10 cellular contexts compared by ENCODE assay signal in the genomic region with DNA sequence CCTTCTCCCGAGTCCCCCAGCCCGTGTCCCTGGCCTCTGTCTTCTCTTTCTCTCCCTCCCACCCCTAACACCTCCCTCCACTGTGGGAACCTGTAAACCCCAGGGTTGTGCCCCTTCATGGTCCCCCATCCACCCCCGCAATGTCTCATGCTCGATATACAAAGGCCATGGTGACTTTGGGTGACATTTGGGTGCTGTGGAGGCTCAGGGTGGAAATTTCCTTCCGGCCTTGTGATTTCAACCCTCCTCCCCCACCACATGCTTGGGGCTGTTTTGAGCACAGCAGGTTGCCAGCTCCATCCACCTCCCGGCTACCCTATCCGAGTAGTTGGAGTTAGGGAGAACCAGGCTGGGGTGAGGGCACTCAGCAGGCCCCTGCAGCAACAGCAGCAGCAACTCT. TPM values are rescaled to one million over a fixed set of nuclear protein-coding genes. Genes with fewer than 3 reads are reported as not detected.
DNase-seq lines count a peak whose midpoint lies in the region; ATAC-seq and TF ChIP-seq lines count a peak whose summit lies in the region.
"Had no signal": no experiment of that assay in that cellular context is flagged by ENCODE, and none has a peak within 500 bp of the region (broad histone marks: within the 10 kb centered on the region; RNA-seq: fewer than 3 reads in every experiment).

No MANE protein-coding gene starts in this region.

- peaks cover 0 to 11% (median 5%) of the 10 kb centered on the region in 12 donors for H3K4me1 ChIP-seq in heart left ventricle

- peak overlapping the region; percentile 16 for H3K27ac ChIP-seq in RWPE1
- peak overlapping the region in 1 of 12 donors; percentile 37 for H3K27ac ChIP-seq in heart left ventricle

- no peak for TF ChIP-seq POLR2A in heart left ventricle (IDR thresholded peaks at IDR 0.05)

- H3K36me3 ChIP-seq in heart left ventricle, result peaks cover 0 to 93% (median 43%) of the 10 kb centered on the region in 9 donors

- DNase-seq in RWPE1 (ENCODE audit: low spot score) (no peak), natural killer cell (no peak), NCI-H2171 treated with DMSO at 0.1 percent for 48 hours (lab: John Stamatoyannopoulos, UW) (no peak), DMS 273 (lab: John Stamatoyannopoulos, UW; ENCODE audit: unreplicated experiment) (no peak), heart left ventricle (no peak)
- DNase-seq in activated T-cell treated with anti-CD3 and anti-CD28 coated beads, Interleukin-2, amount 50 U/mL, for 1 hour, result peak; percentile 50
- DNase-seq: NCI-H2029 treated with DMSO at 0.1 percent for 48 hours had no signal

- peaks cover 41 to 59% of the 10 kb centered on the region in 2 donors for H3K4me1 Mint-ChIP-seq in natural killer cell
- H3K4me1 Mint-ChIP-seq in stimulated activated memory B cell treated with anti-CD40 and anti-IgM and Interleukin-4, amounts not matched to agents 10 μg/mL and 1 μg/mL and 100 μg/mL, for 72 hours, result peaks cover 87% of the 10 kb centered on the region

- no peaks in the 10 kb centered on the region for H3K36me3 Mint-ChIP-seq in natural killer cell
- peaks cover 67% of the 10 kb centered on the region for H3K36me3 Mint-ChIP-seq in stimulated activated memory B cell treated with anti-CD40 and anti-IgM and Interleukin-4, amounts not matched to agents 10 μg/mL and 1 μg/mL and 100 μg/mL, for 72 hours

- no peaks in the 10 kb centered on the region for H3K9me3 Mint-ChIP-seq in natural killer cell
- no peaks in the 10 kb centered on the region for H3K9me3 Mint-ChIP-seq in stimulated activated memory B cell treated with anti-CD40 and anti-IgM and Interleukin-4, amounts not matched to agents 10 μg/mL and 1 μg/mL and 100 μg/mL, for 72 hours

- no peak overlapping the region for H3K4me3 Mint-ChIP-seq in natural killer cell
- peak overlapping the region; percentile 75 for H3K4me3 Mint-ChIP-seq in stimulated activated memory B cell treated with anti-CD40 and anti-IgM and Interleukin-4, amounts not matched to agents 10 μg/mL and 1 μg/mL and 100 μg/mL, for 72 hours

- POLR2A ChIA-PET in RWPE1 (lab: Yijun Ruan, JAX; ENCODE audit: low non-redundant PET), result no interaction called here

- no peaks in the 10 kb centered on the region for H3K9me3 ChIP-seq in heart left ventricle

- H3K4me3 ChIP-seq in heart left ventricle, result no peak overlapping the region

- 90 to 95% (median 92%) methylated on average over 5 to 7 of the region's 7 CpGs for WGBS in heart left ventricle, 4 donors

- TF ChIP-seq CTCF in RWPE1 (conservative IDR thresholded peaks at IDR 0.05; ENCODE audit: low read depth) (no peak), natural killer cell (IDR thresholded peaks at IDR 0.05) (no peak), heart left ventricle (IDR thresholded peaks at IDR 0.05) (no peak)

- CTCF ChIA-PET in RWPE1 (lab: Yijun Ruan, JAX), result interaction anchor here (3.0 kb wide), 1 partner anchor 79 kb away, joined by 16 read pairs; no protein-coding TSS in a partner anchor

- H3K27ac Mint-ChIP-seq in natural killer cell, result peak overlapping the region; percentile 86 to 88
- H3K27ac Mint-ChIP-seq in stimulated activated memory B cell treated with anti-CD40 and anti-IgM and Interleukin-4, amounts not matched to agents 10 μg/mL and 1 μg/mL and 100 μg/mL, for 72 hours, result peak overlapping the region; percentile 85

- no peaks in the 10 kb centered on the region for H3K27me3 ChIP-seq in heart left ventricle

- intact Hi-C loops in natural killer cell (cut with micrococcal nuclease) (loop anchor here (5.0 kb wide), 1 partner anchor 42 kb away; no protein-coding TSS in a partner anchor), heart left ventricle (cut with DNase I) (no loop called here)

- ATAC-seq in natural killer cell, result no peak
- peak; percentile 74 for ATAC-seq in stimulated activated memory B cell treated with anti-CD40 and anti-IgM and Interleukin-4, amounts not matched to agents 10 μg/mL and 1 μg/mL and 100 μg/mL, for 72 hours
- ATAC-seq in GM21515 (IDR thresholded peaks at IDR 0.05; ENCODE audit: unreplicated experiment), result no peak
- no peak for ATAC-seq in heart left ventricle

- H3K27me3 Mint-ChIP-seq in natural killer cell (ENCODE audit: low read depth in 2 of 2), result no peaks in the 10 kb centered on the region
- no peaks in the 10 kb centered on the region for H3K27me3 Mint-ChIP-seq in stimulated activated memory B cell treated with anti-CD40 and anti-IgM and Interleukin-4, amounts not matched to agents 10 μg/mL and 1 μg/mL and 100 μg/mL, for 72 hours

RNA-seq across cellular contexts. Expression of a gene that starts 25.7 kb away (rescaled TPM):
- total RNA-seq in natural killer cell (10 to 100 TPM; 66.3 to 94.0 (median 81.7) TPM), heart left ventricle (100 to 1,000 TPM in 4 of 9 donors, 10 to 100 TPM in 5; 74.3 to 301 (median 95.8) TPM)
- polyA plus RNA-seq in heart left ventricle, result 10 to 100 TPM; 32.1 to 84.8 TPM

RNA-seq across cellular contexts. Expression of a gene that starts 37.3 kb away (rescaled TPM):
- total RNA-seq in natural killer cell, result 100 to 1,000 TPM; 152 to 173 (median 172) TPM
- total RNA-seq in heart left ventricle, result 10 to 100 TPM; 11.2 to 71.0 (median 16.6) TPM
- polyA plus RNA-seq in heart left ventricle, result 10 to 100 TPM in 1 of 2 donors, 1 to 10 TPM in 1; 8.6 to 14.9 TPM
- total RNA-seq: HT-29 had no signal
